ENCODE assay signal across 17 cellular contexts in genomic region chr12:121932914-121933521, GRCh38. TPM values are rescaled to one million over a fixed set of nuclear protein-coding genes. Genes with fewer than 3 reads are reported as not detected.
DNase-seq lines count a peak whose midpoint lies in the region; ATAC-seq and TF ChIP-seq lines count a peak whose summit lies in the region.
"Had no signal": no experiment of that assay in that cellular context is flagged by ENCODE, and none has a peak within 500 bp of the region (broad histone marks: within the 10 kb centered on the region; RNA-seq: fewer than 3 reads in every experiment).

No MANE protein-coding gene starts in this region.

- no peak for TF ChIP-seq POLR2A in Peyer's patch (IDR thresholded peaks at IDR 0.05)

- no peak overlapping the region for H2BK120ac ChIP-seq in mesendoderm (ENCODE audit: low read depth, low read length)

- H2AFZ ChIP-seq in smooth muscle cell (ENCODE audit: low read depth) = no peak overlapping the region
- H2AFZ ChIP-seq: GM23248 had no signal

- no peak overlapping the region for H3K4ac ChIP-seq in mesendoderm (ENCODE audit: low read depth, low read length)

- no peak overlapping the region for H3K23ac ChIP-seq in mesendoderm (ENCODE audit: low read length)

- H2AK5ac ChIP-seq in mesendoderm (ENCODE audit: low read length) = no peak overlapping the region

- H3K9me3 ChIP-seq in BLaER1 treated with 17β-estradiol and CSF1 and Interleukin-3, amounts not matched to agents 10 nM and 100 nM (replicated peaks in 1 of 11) = peaks cover 5 to 15% (median 14%) of the 10 kb centered on the region in 11 experiments; a peak in 16 of 22 replicates
- H3K9me3 ChIP-seq in smooth muscle cell (replicated peaks; ENCODE audit: low read depth) = no peaks in the 10 kb centered on the region
- no peaks in the 10 kb centered on the region for H3K9me3 ChIP-seq in Peyer's patch
- H3K9me3 ChIP-seq: BE2C had no signal

- H3K18ac ChIP-seq in mesendoderm (ENCODE audit: low read length) = no peak overlapping the region

- no peak for ATAC-seq in HG03039 (IDR thresholded peaks at IDR 0.05; ENCODE audit: unreplicated experiment)

- POLR2A ChIA-PET in RWPE1 (lab: Yijun Ruan, JAX; ENCODE audit: low non-redundant PET) = no interaction called here

- peak overlapping the region; percentile 12 to 81 (median 57); a peak in 20 of 22 replicates for H3K4me2 ChIP-seq in BLaER1 treated with 17β-estradiol and CSF1 and Interleukin-3, amounts not matched to agents 10 nM and 100 nM
- H3K4me2 ChIP-seq in mesendoderm (ENCODE audit: low read length) (no peak overlapping the region), smooth muscle cell (peak overlapping the region; percentile 44)

- peaks cover 20 to 64% (median 52%) of the 10 kb centered on the region in 10 experiments for H3K4me1 ChIP-seq in BLaER1 treated with 17β-estradiol and CSF1 and Interleukin-3, amounts not matched to agents 10 nM and 100 nM
- H3K4me1 ChIP-seq in mesendoderm (ENCODE audit: control insufficient read depth, low read depth, low read length) = peaks cover 8% of the 10 kb centered on the region
- H3K4me1 ChIP-seq in smooth muscle cell (ENCODE audit: low read depth) = peaks cover 9% of the 10 kb centered on the region
- no peaks in the 10 kb centered on the region for H3K4me1 ChIP-seq in Peyer's patch
- H3K4me1 ChIP-seq: BE2C had no signal

- no peak overlapping the region for H3K4me3 ChIP-seq in BLaER1 treated with 17β-estradiol and CSF1 and Interleukin-3, amounts not matched to agents 10 nM and 100 nM
- no peak overlapping the region for H3K4me3 ChIP-seq in mesendoderm (ENCODE audit: low read length)
- H3K4me3 ChIP-seq in smooth muscle cell = no peak overlapping the region
- no peak overlapping the region for H3K4me3 ChIP-seq in Peyer's patch
- H3K4me3 ChIP-seq: GM23248 had no signal

- H3F3A ChIP-seq in smooth muscle cell (ENCODE audit: low read depth) = no peaks in the 10 kb centered on the region

- no peak overlapping the region for H2BK15ac ChIP-seq in mesendoderm (replicated peaks; ENCODE audit: low read depth)

- DNase-seq in RWPE1 (ENCODE audit: low spot score) (no peak), mesendoderm (peak; percentile 76), smooth muscle cell (lab: John Stamatoyannopoulos, UW; ENCODE audit: unreplicated experiment) (no peak), Peyer's patch (no peak), nucleus accumbens (lab: John Stamatoyannopoulos, UW) (no peak), NCI-H2196 treated with DMSO at 0.1 percent for 48 hours (lab: John Stamatoyannopoulos, UW; ENCODE audit: unreplicated experiment) (no peak)
- DNase-seq: 8988T, DND-41, GM23248, NCI-H1105, NCI-H1694 treated with DMSO at 0.1 percent for 48 hours, NCI-H69, SIG-M5 had no signal

- H4K20me1 ChIP-seq in BLaER1 treated with 17β-estradiol and CSF1 and Interleukin-3, amounts not matched to agents 10 nM and 100 nM = no peaks in the 10 kb centered on the region
- H4K20me1 ChIP-seq in smooth muscle cell (ENCODE audit: low read depth) = no peaks in the 10 kb centered on the region

- H4K8ac ChIP-seq in mesendoderm (ENCODE audit: low read depth, low read length) = no peak overlapping the region

- H2BK5ac ChIP-seq in mesendoderm (ENCODE audit: low read length) = no peak overlapping the region

- peak overlapping the region; percentile 66 for H3K56ac ChIP-seq in mesendoderm (ENCODE audit: low read length)

- no CpG with 5 or more reads among the region's 4 CpGs for WGBS in mesendoderm (ENCODE audit: extremely low coverage, insufficient coverage, low lambda C conversion rate)
- 96% methylated on average over 4 of the region's 4 CpGs for WGBS in smooth muscle cell (ENCODE audit: low lambda C conversion rate)

- H3K79me1 ChIP-seq in mesendoderm (ENCODE audit: low read length) = no peaks in the 10 kb centered on the region

- H3K27me3 ChIP-seq in BLaER1 treated with 17β-estradiol and CSF1 and Interleukin-3, amounts not matched to agents 10 nM and 100 nM = no peaks in the 10 kb centered on the region
- H3K27me3 ChIP-seq in mesendoderm (ENCODE audit: insufficient read depth, low read length, poor library complexity) = no peaks in the 10 kb centered on the region
- H3K27me3 ChIP-seq in smooth muscle cell (ENCODE audit: low read depth) = no peaks in the 10 kb centered on the region
- H3K27me3 ChIP-seq in Peyer's patch = no peaks in the 10 kb centered on the region
- H3K27me3 ChIP-seq: BE2C had no signal

- CTCF ChIA-PET in RWPE1 (lab: Yijun Ruan, JAX) = interaction anchor here (0.6 to 0.7 kb wide), 2 partner anchors 9 to 261 kb away, joined by 3 read pairs; no protein-coding TSS in a partner anchor

- H3K9ac ChIP-seq in BLaER1 treated with 17β-estradiol and CSF1 and Interleukin-3, amounts not matched to agents 10 nM and 100 nM = peak overlapping the region in 3 of 11 experiments; percentile 13 to 26 (median 15); a peak in 2 of 22 replicates
- H3K9ac ChIP-seq in mesendoderm (ENCODE audit: low read length) (no peak overlapping the region), smooth muscle cell (ENCODE audit: low read depth) (no peak overlapping the region)
- H3K9ac ChIP-seq: GM23248 had no signal

- peaks cover 0 to 16% (median 8%) of the 10 kb centered on the region in 11 experiments; a peak in 9 of 22 replicates for H3K36me3 ChIP-seq in BLaER1 treated with 17β-estradiol and CSF1 and Interleukin-3, amounts not matched to agents 10 nM and 100 nM
- no peaks in the 10 kb centered on the region for H3K36me3 ChIP-seq in mesendoderm (ENCODE audit: control insufficient read depth, insufficient read depth, low read length)
- no peaks in the 10 kb centered on the region for H3K36me3 ChIP-seq in smooth muscle cell (ENCODE audit: low read depth)
- H3K36me3 ChIP-seq in Peyer's patch = no peaks in the 10 kb centered on the region
- H3K36me3 ChIP-seq: BE2C had no signal

- no peak overlapping the region for H4K5ac ChIP-seq in mesendoderm (ENCODE audit: low read length)

- no peaks in the 10 kb centered on the region for H3K79me2 ChIP-seq in mesendoderm (ENCODE audit: control insufficient read depth, insufficient read depth, low read length)
- no peaks in the 10 kb centered on the region for H3K79me2 ChIP-seq in smooth muscle cell (ENCODE audit: low read depth)

- H3K27ac ChIP-seq in BLaER1 treated with 17β-estradiol and CSF1 and Interleukin-3, amounts not matched to agents 10 nM and 100 nM = peak overlapping the region in 8 of 11 experiments; percentile 3 to 75 (median 70); a peak in 13 of 22 replicates
- H3K27ac ChIP-seq in RWPE1 = peak overlapping the region; percentile 39
- H3K27ac ChIP-seq in mesendoderm (ENCODE audit: low read depth, low read length) = no peak overlapping the region
- no peak overlapping the region for H3K27ac ChIP-seq in smooth muscle cell (ENCODE audit: low read depth)
- H3K27ac ChIP-seq in Peyer's patch = no peak overlapping the region
- H3K27ac ChIP-seq: GM23248 had no signal

- TF ChIP-seq CTCF in RWPE1 (conservative IDR thresholded peaks at IDR 0.05; ENCODE audit: low read depth) = no peak
- no peak for TF ChIP-seq CTCF in smooth muscle cell (IDR thresholded peaks at IDR 0.05; ENCODE audit: borderline replicate concordance, insufficient read depth, poor library complexity, severe bottlenecking)
- no peak for TF ChIP-seq CTCF in Peyer's patch (IDR thresholded peaks at IDR 0.05)

RNA-seq across cellular contexts. Expression of gene CFAP251, which starts 14.6 kb away (rescaled TPM):
- 2.6 TPM for polyA plus RNA-seq in mesendoderm (2013, experiment 1 of 2)
- polyA plus RNA-seq in mesendoderm (2013, experiment 2 of 2) = 3.0 TPM
- total RNA-seq in smooth muscle cell (5.0 and 8.6 TPM in 2 replicates), Peyer's patch (1 to 10 TPM in 1 of 4 donors, under 1 TPM in 2, not detected in 1; 0.67 to 1.1 (median 0.95) TPM)
- polyA plus RNA-seq in smooth muscle cell = 1.2 and 7.1 TPM in 2 replicates
- polyA plus RNA-seq: IgD-negative memory B cell had no signal

RNA-seq across cellular contexts. Expression of gene PSMD9, which starts 44.4 kb away (rescaled TPM):
- polyA plus RNA-seq in mesendoderm (2013, experiment 1 of 2) = 34.3 TPM
- polyA plus RNA-seq in mesendoderm (2013, experiment 2 of 2) = 32.3 TPM
- total RNA-seq in smooth muscle cell (33.9 and 42.4 TPM in 2 replicates), Peyer's patch (10 to 100 TPM; 33.1 to 47.7 (median 37.8) TPM)
- polyA plus RNA-seq in smooth muscle cell = 87.3 and 87.7 TPM in 2 replicates

Comparison
In these comparisons a context has a peak if more than half of its experiments do, and no peak if none do; other contexts are left out.
1. H3K27ac ChIP-seq: peak in BLaER1 treated with 17β-estradiol and CSF1 and Interleukin-3, amounts not matched to agents 10 nM and 100 nM (8 of 11) and RWPE1 (single experiment); none in mesendoderm (single experiment), smooth muscle cell (single experiment) and Peyer's patch (0 of 4).